Comparison of ENCODE assay signal across 8 cellular contexts in the genomic region with DNA sequence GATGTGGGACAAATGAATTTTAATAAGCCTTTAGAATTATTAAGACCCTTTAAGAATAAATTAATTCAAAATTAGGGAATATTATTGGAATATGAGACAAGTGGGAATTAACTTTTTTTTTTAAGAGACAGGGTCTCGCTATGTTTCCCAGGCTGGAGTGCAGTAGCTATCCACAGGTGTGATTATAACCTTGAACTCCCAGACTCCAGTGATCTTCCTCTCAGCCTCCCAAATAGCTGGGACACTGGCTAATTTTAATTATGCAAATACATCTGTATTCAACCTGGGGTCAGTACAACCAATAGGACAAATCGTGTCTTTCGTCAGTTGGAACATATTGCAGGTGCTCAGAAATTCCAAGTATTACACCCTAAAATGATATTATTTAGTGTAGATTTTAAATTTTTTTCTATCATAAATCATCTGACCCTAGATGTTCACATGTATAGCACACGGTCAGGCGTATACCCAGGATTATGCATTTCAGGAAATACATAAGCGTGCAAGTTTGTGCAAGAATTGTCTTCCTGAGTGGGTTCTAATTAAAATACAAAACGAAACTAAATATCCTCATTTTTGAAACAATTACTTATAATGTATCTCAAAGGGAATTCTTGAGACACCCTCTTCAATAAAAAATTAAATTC. TPM values are rescaled to one million over a fixed set of nuclear protein-coding genes. Genes with fewer than 3 reads are reported as not detected.
DNase-seq lines count a peak whose midpoint lies in the region; ATAC-seq and TF ChIP-seq lines count a peak whose summit lies in the region.

No MANE protein-coding gene starts in this region.

- H3K9me3 Mint-ChIP-seq in activated naive CD8-positive, alpha-beta T cell treated with anti-CD3 and anti-CD28 coated beads, Interleukin-2, amount 50 U/mL, for 24 hours: peaks cover 8% of the 10 kb centered on the region
- H3K9me3 Mint-ChIP-seq in memory B cell: peaks cover 4% of the 10 kb centered on the region

- ATAC-seq in left ventricle myocardium superior (no peak), memory B cell (ENCODE audit: low read depth) (no peak), GM19035 (IDR thresholded peaks at IDR 0.05; ENCODE audit: unreplicated experiment) (no peak), HG03196 (IDR thresholded peaks at IDR 0.05; ENCODE audit: unreplicated experiment) (no peak), HG02798 (IDR thresholded peaks at IDR 0.05; ENCODE audit: poor library complexity, unreplicated experiment) (no peak)
- no peak for ATAC-seq in activated naive CD8-positive, alpha-beta T cell treated with anti-CD3 and anti-CD28 coated beads, Interleukin-2, amount 50 U/mL, for 24 hours

- peaks cover 3% of the 10 kb centered on the region for H3K27me3 Mint-ChIP-seq in activated naive CD8-positive, alpha-beta T cell treated with anti-CD3 and anti-CD28 coated beads, Interleukin-2, amount 50 U/mL, for 24 hours
- H3K27me3 Mint-ChIP-seq in memory B cell: no peaks in the 10 kb centered on the region

- no peaks in the 10 kb centered on the region for H3K27me3 ChIP-seq in right atrium auricular region

- peak overlapping the region; percentile 63 to 95 for H3K4me3 ChIP-seq in right atrium auricular region

- H3K4me1 Mint-ChIP-seq in activated naive CD8-positive, alpha-beta T cell treated with anti-CD3 and anti-CD28 coated beads, Interleukin-2, amount 50 U/mL, for 24 hours: peaks cover 42% of the 10 kb centered on the region
- H3K4me1 Mint-ChIP-seq in memory B cell: peaks cover 26% of the 10 kb centered on the region

- intact Hi-C loops in left ventricle myocardium superior (cut with micrococcal nuclease): no loop called here

- H3K36me3 ChIP-seq in right atrium auricular region: no peaks in the 10 kb centered on the region

- H3K4me3 Mint-ChIP-seq in activated naive CD8-positive, alpha-beta T cell treated with anti-CD3 and anti-CD28 coated beads, Interleukin-2, amount 50 U/mL, for 24 hours: peak overlapping the region; percentile 94
- peak overlapping the region; percentile 93 for H3K4me3 Mint-ChIP-seq in memory B cell

- peaks cover 0 to 27% of the 10 kb centered on the region in 2 donors for H3K4me1 ChIP-seq in right atrium auricular region

- DNase-seq in right atrium auricular region (ENCODE audit: low spot score): no peak
- no peak for DNase-seq in left ventricle myocardium superior
- no peak for DNase-seq in activated naive CD8-positive, alpha-beta T cell treated with anti-CD3 and anti-CD28 coated beads, Interleukin-2, amount 50 U/mL, for 24 hours
- no peak for DNase-seq in memory B cell (ENCODE audit: low spot score in 2 of 2)
- DNase-seq in cortex of kidney (lab: John Stamatoyannopoulos, UW): no peak

- H3K36me3 Mint-ChIP-seq in activated naive CD8-positive, alpha-beta T cell treated with anti-CD3 and anti-CD28 coated beads, Interleukin-2, amount 50 U/mL, for 24 hours (ENCODE audit: low read depth): peaks cover 14% of the 10 kb centered on the region
- peaks cover 7% of the 10 kb centered on the region for H3K36me3 Mint-ChIP-seq in memory B cell

- no peak for TF ChIP-seq CTCF in right atrium auricular region (IDR thresholded peaks at IDR 0.05)

- no peak overlapping the region for H3K27ac ChIP-seq in right atrium auricular region

- peak overlapping the region; percentile 84 for H3K27ac Mint-ChIP-seq in activated naive CD8-positive, alpha-beta T cell treated with anti-CD3 and anti-CD28 coated beads, Interleukin-2, amount 50 U/mL, for 24 hours
- H3K27ac Mint-ChIP-seq in memory B cell: peak overlapping the region; percentile 77

- peaks cover 0 to 8% of the 10 kb centered on the region in 2 donors for H3K9me3 ChIP-seq in right atrium auricular region

RNA-seq across cellular contexts. Expression of gene NT5C3A, which starts 1.2 kb away (rescaled TPM):
- total RNA-seq in right atrium auricular region (10 to 100 TPM; 15.4 to 15.6 TPM), left ventricle myocardium superior (28.4 TPM)

RNA-seq across cellular contexts. Expression of gene RP9, which starts 47.8 kb away (rescaled TPM):
- total RNA-seq in right atrium auricular region (10 to 100 TPM; 16.3 to 19.8 TPM), left ventricle myocardium superior (23.3 TPM)
